In the genomic region with DNA sequence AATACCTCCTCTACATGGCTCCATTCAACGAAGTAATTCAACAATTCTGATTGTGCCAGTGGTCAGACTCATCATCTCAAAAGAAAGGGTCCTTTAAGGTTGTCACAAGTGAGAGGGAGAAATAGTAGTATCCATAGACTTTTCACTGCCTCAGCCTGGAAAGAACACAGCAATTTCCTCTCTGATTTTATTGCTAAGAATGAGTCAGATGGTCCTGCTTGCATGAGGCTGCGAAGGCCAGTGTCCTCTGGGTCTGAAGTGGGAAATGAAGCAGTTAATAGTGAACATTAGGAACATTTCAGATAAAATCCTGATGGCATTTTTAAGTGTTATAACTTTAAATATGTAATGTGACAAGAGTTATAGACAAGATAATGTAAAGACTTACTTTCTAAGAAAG, we compare ENCODE assay signal across 1 cellular context.
TF ChIP-seq lines count a peak whose summit lies in the region.

No MANE protein-coding gene starts in this region.

TF ChIP-seq in H1, 55 proteins besides CTCF, POLR2A, EP300 and RAD21 (continued from another document):
- TF ChIP-seq ATF2 (IDR thresholded peaks at IDR 0.05; ENCODE audit: low read length), result no peak
- no peak for TF ChIP-seq JUN (IDR thresholded peaks at IDR 0.05; ENCODE audit: low read depth, low read length)
- no peak for TF ChIP-seq ZNF274 (IDR thresholded peaks at IDR 0.05; ENCODE audit: borderline replicate concordance, extremely low read depth, low read length)
- TF ChIP-seq SIRT6 (IDR thresholded peaks at IDR 0.05; ENCODE audit: low read length), result no peak
- no peak for TF ChIP-seq ASH2L (IDR thresholded peaks at IDR 0.05; ENCODE audit: low read length)
- no peak for TF ChIP-seq CHD1 (IDR thresholded peaks at IDR 0.05; ENCODE audit: low read depth, low read length)
- TF ChIP-seq POLR2AphosphoS5 (IDR thresholded peaks at IDR 0.05; ENCODE audit: low read depth, low read length), result no peak
- TF ChIP-seq TEAD4 (IDR thresholded peaks at IDR 0.05; ENCODE audit: low read depth, low read length), result no peak
- TF ChIP-seq NRF1 (IDR thresholded peaks at IDR 0.05; ENCODE audit: low read depth, low read length), result no peak
- no peak for TF ChIP-seq NANOG (IDR thresholded peaks at IDR 0.05; ENCODE audit: insufficient read depth, low read depth, low read length, poor library complexity, severe bottlenecking)
- TF ChIP-seq JUND (IDR thresholded peaks at IDR 0.05; ENCODE audit: low read length), result no peak
- TF ChIP-seq SAP30 (IDR thresholded peaks at IDR 0.05; ENCODE audit: insufficient read depth, insufficient replicate concordance, low read length), result no peak
- TF ChIP-seq SUZ12 (IDR thresholded peaks at IDR 0.05; ENCODE audit: low read length), result no peak
- TF ChIP-seq SRF (IDR thresholded peaks at IDR 0.05; ENCODE audit: low read depth, low read length), result no peak
- TF ChIP-seq CTBP2 (IDR thresholded peaks at IDR 0.05; ENCODE audit: borderline replicate concordance, insufficient read depth, insufficient read length, low read length), result no peak
- no peak for TF ChIP-seq SIX5 (IDR thresholded peaks at IDR 0.05; ENCODE audit: low read depth, low read length)
